In the genomic region with DNA sequence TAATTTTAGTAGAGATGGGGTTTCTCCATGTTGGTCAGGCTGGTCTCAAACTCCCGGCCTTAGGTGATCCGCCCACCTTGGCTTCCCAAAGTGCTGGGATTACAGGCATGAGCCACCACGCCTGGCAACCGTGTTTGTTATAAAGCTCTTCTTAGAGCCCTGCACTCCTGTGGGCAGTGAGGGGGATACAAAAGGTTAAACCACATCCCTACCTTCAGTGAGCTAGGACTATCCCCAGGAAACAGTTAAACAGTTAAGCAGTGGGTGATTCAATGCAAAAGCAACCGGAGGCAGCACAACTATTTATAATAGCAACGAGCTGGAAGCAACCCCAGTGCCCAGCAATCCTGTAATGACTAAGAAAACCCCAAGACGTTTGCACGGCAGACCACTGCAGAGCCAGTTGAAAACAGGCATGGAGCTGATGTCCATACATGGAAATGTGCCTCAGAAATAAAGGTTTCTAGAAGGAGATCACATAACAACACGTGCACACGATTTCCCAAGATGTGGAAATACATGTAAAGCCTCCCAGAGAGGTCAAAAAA, we compare ENCODE assay signal across 8 cellular contexts.
DNase-seq lines count a peak whose midpoint lies in the region; ATAC-seq and TF ChIP-seq lines count a peak whose summit lies in the region.

No MANE protein-coding gene starts in this region.

- no peak overlapping the region for H3K27ac Mint-ChIP-seq in WTC11

- H3K9me3 Mint-ChIP-seq in WTC11 = peaks cover 13% of the 10 kb centered on the region

- H3K4me3 Mint-ChIP-seq in WTC11 = no peak overlapping the region

- H3K27me3 Mint-ChIP-seq in WTC11 (ENCODE audit: low read depth) = no peaks in the 10 kb centered on the region

- DNase-seq in H4 (ENCODE audit: low spot score) (peak; percentile 97), M059J (ENCODE audit: low read depth) (peak; percentile 97), brain pericyte (ENCODE audit: low read depth, low spot score) (peak; percentile 93), sciatic nerve (ENCODE audit: low spot score) (no peak), NCI-H187 treated with DMSO at 0.1 percent for 48 hours (lab: John Stamatoyannopoulos, UW) (no peak), NCI-H82 treated with DMSO at 0.1 percent for 48 hours (lab: John Stamatoyannopoulos, UW; ENCODE audit: unreplicated experiment) (no peak), WTC11 (ENCODE audit: low spot score) (no peak)

- no peaks in the 10 kb centered on the region for H3K4me1 Mint-ChIP-seq in WTC11

- no peaks in the 10 kb centered on the region; the same call in 1 of the 2 replicates for H3K36me3 Mint-ChIP-seq in WTC11

- no peak for TF ChIP-seq CTCF in WTC11 (IDR thresholded peaks at IDR 0.05)

- POLR2A ChIA-PET in WTC11 (lab: Charles Lee) = no interaction called here

- intact Hi-C loops in sciatic nerve (cut with DNase I) = no loop called here

- ATAC-seq in GM18511 (IDR thresholded peaks at IDR 0.05; ENCODE audit: unreplicated experiment) (peak; percentile 88), sciatic nerve (peak; percentile 88), WTC11 (no peak)

- CTCF ChIA-PET in WTC11 (lab: Charles Lee) = interaction anchor here (0.6 to 1.9 kb wide), 2 partner anchors 15 to 1447 kb away, joined by 4 read pairs; no protein-coding TSS in a partner anchor

TF ChIP-seq in WTC11, 78 proteins besides CTCF, POLR2A, EP300 and RAD21:
- TF ChIP-seq, protein P1, sequence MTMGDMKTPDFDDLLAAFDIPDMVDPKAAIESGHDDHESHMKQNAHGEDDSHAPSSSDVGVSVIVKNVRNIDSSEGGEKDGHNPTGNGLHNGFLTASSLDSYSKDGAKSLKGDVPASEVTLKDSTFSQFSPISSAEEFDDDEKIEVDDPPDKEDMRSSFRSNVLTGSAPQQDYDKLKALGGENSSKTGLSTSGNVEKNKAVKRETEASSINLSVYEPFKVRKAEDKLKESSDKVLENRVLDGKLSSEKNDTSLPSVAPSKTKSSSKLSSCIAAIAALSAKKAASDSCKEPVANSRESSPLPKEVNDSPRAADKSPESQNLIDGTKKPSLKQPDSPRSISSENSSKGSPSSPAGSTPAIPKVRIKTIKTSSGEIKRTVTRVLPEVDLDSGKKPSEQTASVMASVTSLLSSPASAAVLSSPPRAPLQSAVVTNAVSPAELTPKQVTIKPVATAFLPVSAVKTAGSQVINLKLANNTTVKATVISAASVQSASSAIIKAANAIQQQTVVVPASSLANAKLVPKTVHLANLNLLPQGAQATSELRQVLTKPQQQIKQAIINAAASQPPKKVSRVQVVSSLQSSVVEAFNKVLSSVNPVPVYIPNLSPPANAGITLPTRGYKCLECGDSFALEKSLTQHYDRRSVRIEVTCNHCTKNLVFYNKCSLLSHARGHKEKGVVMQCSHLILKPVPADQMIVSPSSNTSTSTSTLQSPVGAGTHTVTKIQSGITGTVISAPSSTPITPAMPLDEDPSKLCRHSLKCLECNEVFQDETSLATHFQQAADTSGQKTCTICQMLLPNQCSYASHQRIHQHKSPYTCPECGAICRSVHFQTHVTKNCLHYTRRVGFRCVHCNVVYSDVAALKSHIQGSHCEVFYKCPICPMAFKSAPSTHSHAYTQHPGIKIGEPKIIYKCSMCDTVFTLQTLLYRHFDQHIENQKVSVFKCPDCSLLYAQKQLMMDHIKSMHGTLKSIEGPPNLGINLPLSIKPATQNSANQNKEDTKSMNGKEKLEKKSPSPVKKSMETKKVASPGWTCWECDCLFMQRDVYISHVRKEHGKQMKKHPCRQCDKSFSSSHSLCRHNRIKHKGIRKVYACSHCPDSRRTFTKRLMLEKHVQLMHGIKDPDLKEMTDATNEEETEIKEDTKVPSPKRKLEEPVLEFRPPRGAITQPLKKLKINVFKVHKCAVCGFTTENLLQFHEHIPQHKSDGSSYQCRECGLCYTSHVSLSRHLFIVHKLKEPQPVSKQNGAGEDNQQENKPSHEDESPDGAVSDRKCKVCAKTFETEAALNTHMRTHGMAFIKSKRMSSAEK (CRISPR knock-in tag; IDR thresholded peaks at IDR 0.05; ENCODE audit: borderline replicate concordance) = no peak
- no peak for TF ChIP-seq SP1 (CRISPR knock-in tag; conservative IDR thresholded peaks at IDR 0.05)
- TF ChIP-seq ELF4 (CRISPR knock-in tag; IDR thresholded peaks at IDR 0.05; ENCODE audit: low read depth) = no peak
- TF ChIP-seq NR3C1 (CRISPR knock-in tag; conservative IDR thresholded peaks at IDR 0.05; ENCODE audit: low read depth) = no peak
- no peak for TF ChIP-seq EMX1 (CRISPR knock-in tag; IDR thresholded peaks at IDR 0.05)
- no peak for TF ChIP-seq ZNF416 (CRISPR knock-in tag; IDR thresholded peaks at IDR 0.05)
- TF ChIP-seq, protein P2, sequence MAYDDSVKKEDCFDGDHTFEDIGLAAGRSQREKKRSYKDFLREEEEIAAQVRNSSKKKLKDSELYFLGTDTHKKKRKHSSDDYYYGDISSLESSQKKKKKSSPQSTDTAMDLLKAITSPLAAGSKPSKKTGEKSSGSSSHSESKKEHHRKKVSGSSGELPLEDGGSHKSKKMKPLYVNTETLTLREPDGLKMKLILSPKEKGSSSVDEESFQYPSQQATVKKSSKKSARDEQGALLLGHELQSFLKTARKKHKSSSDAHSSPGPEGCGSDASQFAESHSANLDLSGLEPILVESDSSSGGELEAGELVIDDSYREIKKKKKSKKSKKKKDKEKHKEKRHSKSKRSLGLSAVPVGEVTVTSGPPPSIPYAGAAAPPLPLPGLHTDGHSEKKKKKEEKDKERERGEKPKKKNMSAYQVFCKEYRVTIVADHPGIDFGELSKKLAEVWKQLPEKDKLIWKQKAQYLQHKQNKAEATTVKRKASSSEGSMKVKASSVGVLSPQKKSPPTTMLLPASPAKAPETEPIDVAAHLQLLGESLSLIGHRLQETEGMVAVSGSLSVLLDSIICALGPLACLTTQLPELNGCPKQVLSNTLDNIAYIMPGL (CRISPR knock-in tag; IDR thresholded peaks at IDR 0.05) = no peak
- TF ChIP-seq, protein P3, sequence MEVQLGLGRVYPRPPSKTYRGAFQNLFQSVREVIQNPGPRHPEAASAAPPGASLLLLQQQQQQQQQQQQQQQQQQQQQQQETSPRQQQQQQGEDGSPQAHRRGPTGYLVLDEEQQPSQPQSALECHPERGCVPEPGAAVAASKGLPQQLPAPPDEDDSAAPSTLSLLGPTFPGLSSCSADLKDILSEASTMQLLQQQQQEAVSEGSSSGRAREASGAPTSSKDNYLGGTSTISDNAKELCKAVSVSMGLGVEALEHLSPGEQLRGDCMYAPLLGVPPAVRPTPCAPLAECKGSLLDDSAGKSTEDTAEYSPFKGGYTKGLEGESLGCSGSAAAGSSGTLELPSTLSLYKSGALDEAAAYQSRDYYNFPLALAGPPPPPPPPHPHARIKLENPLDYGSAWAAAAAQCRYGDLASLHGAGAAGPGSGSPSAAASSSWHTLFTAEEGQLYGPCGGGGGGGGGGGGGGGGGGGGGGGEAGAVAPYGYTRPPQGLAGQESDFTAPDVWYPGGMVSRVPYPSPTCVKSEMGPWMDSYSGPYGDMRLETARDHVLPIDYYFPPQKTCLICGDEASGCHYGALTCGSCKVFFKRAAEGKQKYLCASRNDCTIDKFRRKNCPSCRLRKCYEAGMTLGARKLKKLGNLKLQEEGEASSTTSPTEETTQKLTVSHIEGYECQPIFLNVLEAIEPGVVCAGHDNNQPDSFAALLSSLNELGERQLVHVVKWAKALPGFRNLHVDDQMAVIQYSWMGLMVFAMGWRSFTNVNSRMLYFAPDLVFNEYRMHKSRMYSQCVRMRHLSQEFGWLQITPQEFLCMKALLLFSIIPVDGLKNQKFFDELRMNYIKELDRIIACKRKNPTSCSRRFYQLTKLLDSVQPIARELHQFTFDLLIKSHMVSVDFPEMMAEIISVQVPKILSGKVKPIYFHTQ (CRISPR knock-in tag; IDR thresholded peaks at IDR 0.05) = no peak
- no peak for TF ChIP-seq NFATC4 (CRISPR knock-in tag; IDR thresholded peaks at IDR 0.05)
- no peak for TF ChIP-seq TEAD1 (CRISPR knock-in tag; IDR thresholded peaks at IDR 0.05)
- TF ChIP-seq, protein P4, sequence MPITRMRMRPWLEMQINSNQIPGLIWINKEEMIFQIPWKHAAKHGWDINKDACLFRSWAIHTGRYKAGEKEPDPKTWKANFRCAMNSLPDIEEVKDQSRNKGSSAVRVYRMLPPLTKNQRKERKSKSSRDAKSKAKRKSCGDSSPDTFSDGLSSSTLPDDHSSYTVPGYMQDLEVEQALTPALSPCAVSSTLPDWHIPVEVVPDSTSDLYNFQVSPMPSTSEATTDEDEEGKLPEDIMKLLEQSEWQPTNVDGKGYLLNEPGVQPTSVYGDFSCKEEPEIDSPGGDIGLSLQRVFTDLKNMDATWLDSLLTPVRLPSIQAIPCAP (CRISPR knock-in tag; IDR thresholded peaks at IDR 0.05) = no peak
- no peak for TF ChIP-seq TEAD4 (CRISPR knock-in tag; IDR thresholded peaks at IDR 0.05)

Comparison
In these comparisons a context has a peak if more than half of its experiments do, and no peak if none do; other contexts are left out.
1. DNase-seq: peak in H4 (single experiment), M059J (single experiment) and brain pericyte (single experiment); none in sciatic nerve (single experiment), NCI-H187 treated with DMSO at 0.1 percent for 48 hours (single experiment), NCI-H82 treated with DMSO at 0.1 percent for 48 hours (single experiment) and WTC11 (single experiment).